ENCODE assay signal across 21 cellular contexts in the genomic region with DNA sequence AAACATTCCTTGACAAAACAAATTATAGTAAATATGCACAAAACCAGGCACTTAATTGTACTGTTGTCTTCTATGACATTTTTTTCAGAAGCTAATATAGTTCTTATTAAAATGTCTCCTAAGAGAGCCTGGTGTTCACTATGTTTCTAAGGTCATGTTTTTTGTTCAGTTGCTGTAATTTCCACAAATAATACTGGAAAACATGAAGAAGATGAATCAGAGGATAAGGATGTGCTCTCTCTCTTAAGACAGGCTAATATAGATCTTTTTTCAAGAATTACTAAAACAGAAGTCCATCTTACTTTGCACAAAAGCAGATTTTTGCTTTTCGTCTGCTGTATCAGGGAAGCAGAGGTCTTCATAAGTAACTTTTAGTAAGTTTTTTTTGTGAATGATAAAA.
"Had no signal": no experiment of that assay in that cellular context is flagged by ENCODE, and none has a peak within 500 bp of the region (broad histone marks: within the 10 kb centered on the region; RNA-seq: fewer than 3 reads in every experiment).

No MANE protein-coding gene starts in this region.

- H3K4me3 ChIP-seq: coronary artery, left ventricle myocardium inferior, prostate gland, right atrium auricular region, skin epidermis, stomach had no signal

- H3K27me3 ChIP-seq: right atrium auricular region, stomach had no signal

- H3K4me1 ChIP-seq: left ventricle myocardium inferior, prostate gland, right atrium auricular region, stomach had no signal

- ATAC-seq: activated CD4-positive, alpha-beta T cell treated with anti-CD3 and anti-CD28 coated beads for 36 hours; activated naive CD4-positive, alpha-beta T cell treated with anti-CD3 and anti-CD28 coated beads, Interleukin-2, amount 50 U/mL, for 72 hours; stimulated activated effector memory CD8-positive, alpha-beta T cell treated with anti-CD3 and anti-CD28 coated beads, Interleukin-12 subunit alpha, Interleukin-12 subunit beta, amount 100 ng/mL, for 72 hours had no signal

- DNase-seq: activated CD4-positive, alpha-beta T cell treated with anti-CD3 and anti-CD28 coated beads for 36 hours; activated CD4-positive, alpha-beta T cell treated with anti-CD3 and anti-CD28 coated beads, Interleukin-2, amount 50 U/mL, for 48 hours; activated gamma-delta T cell; amygdala; central memory CD4-positive, alpha-beta T cell; erythroblast; kidney; left ventricle myocardium inferior; mammary epithelial cell; midbrain; nephron progenitor cell; stimulated activated CD4-positive, alpha-beta T cell treated with anti-CD3 and anti-CD28 coated beads, Interleukin-15, amount 100 ng/mL, for 24 hours; stimulated activated CD4-positive, alpha-beta T cell treated with anti-CD3 and anti-CD28 coated beads, Interleukin-2, amount 100 ng/mL, for 48 hours; stomach; trophoblast cell had no signal

- H3K9me3 ChIP-seq: left ventricle myocardium inferior, prostate gland, right atrium auricular region, stomach had no signal

- H3K36me3 ChIP-seq: left ventricle myocardium inferior, prostate gland, right atrium auricular region, stomach had no signal

- H3K27ac ChIP-seq: coronary artery, left ventricle myocardium inferior, prostate gland, right atrium auricular region, skin epidermis, stomach had no signal
